24 cellular contexts compared by ENCODE assay signal in genomic region chr3:103767635-103768034, GRCh38.
"Had no signal": no experiment of that assay in that cellular context is flagged by ENCODE, and none has a peak within 500 bp of the region (broad histone marks: within the 10 kb centered on the region; RNA-seq: fewer than 3 reads in every experiment).

No MANE protein-coding gene starts in this region.

- H3K9me3 ChIP-seq: neutrophil, pancreas, sigmoid colon, thyroid gland, vagina had no signal

- DNase-seq: dorsolateral prefrontal cortex; effector CD4-positive, alpha-beta T cell; left cardiac atrium; mesenchymal stem cell; mucosa of descending colon; naive B cell; pancreas; sigmoid colon; stimulated activated CD4-positive, alpha-beta T cell treated with anti-CD3 and anti-CD28 coated beads, Interleukin-2, amount 100 ng/mL, for 24 hours; stimulated activated CD4-positive, alpha-beta T cell treated with anti-CD3 and anti-CD28 coated beads, Interleukin-4, amount 100 ng/mL, for 24 hours; stimulated activated naive CD4-positive, alpha-beta T cell treated with Interleukin-2 at 50 U/mL for 16 hours; stomach; thyroid gland; trophoblast cell had no signal

- H3K4me1 Mint-ChIP-seq: mesothelial cell of epicardium; naive B cell; neural crest cell; stimulated activated effector memory CD8-positive, alpha-beta T cell treated with anti-CD3 and anti-CD28 coated beads, Interleukin-12 subunit alpha, Interleukin-12 subunit beta, amount 100 ng/mL, for 72 hours had no signal

- H3K27ac ChIP-seq: dorsolateral prefrontal cortex, left lung, neutrophil, pancreas, right atrium auricular region, sigmoid colon, stomach, thyroid gland, vagina had no signal

- H3K4me3 Mint-ChIP-seq: mesothelial cell of epicardium; naive B cell; natural killer cell treated with Interleukin-12 subunit alpha and Interleukin-12 subunit beta and Interleukin-15 and Interleukin-18, amount 100 ng/mL, for 72 hours; neural crest cell; stimulated activated effector memory CD8-positive, alpha-beta T cell treated with anti-CD3 and anti-CD28 coated beads, Interleukin-12 subunit alpha, Interleukin-12 subunit beta, amount 100 ng/mL, for 72 hours had no signal

- H3K4me3 ChIP-seq: dorsolateral prefrontal cortex, left lung, mucosa of descending colon, pancreas, right atrium auricular region, sigmoid colon, stomach, thyroid gland, vagina had no signal

- H3K36me3 Mint-ChIP-seq: mesothelial cell of epicardium; naive B cell; natural killer cell treated with Interleukin-12 subunit alpha and Interleukin-12 subunit beta and Interleukin-15 and Interleukin-18, amount 100 ng/mL, for 72 hours; stimulated activated effector memory CD8-positive, alpha-beta T cell treated with anti-CD3 and anti-CD28 coated beads, Interleukin-12 subunit alpha, Interleukin-12 subunit beta, amount 100 ng/mL, for 72 hours had no signal

- ATAC-seq: left cardiac atrium; left lung; mucosa of descending colon; natural killer cell treated with Interleukin-12 subunit alpha and Interleukin-12 subunit beta and Interleukin-15 and Interleukin-18, amount 100 ng/mL, for 72 hours; pancreas; stimulated activated effector memory CD8-positive, alpha-beta T cell treated with anti-CD3 and anti-CD28 coated beads, Interleukin-12 subunit alpha, Interleukin-12 subunit beta, amount 100 ng/mL, for 72 hours had no signal

- H3K27ac Mint-ChIP-seq: mesothelial cell of epicardium; natural killer cell treated with Interleukin-12 subunit alpha and Interleukin-12 subunit beta and Interleukin-15 and Interleukin-18, amount 100 ng/mL, for 72 hours; stimulated activated effector memory CD8-positive, alpha-beta T cell treated with anti-CD3 and anti-CD28 coated beads, Interleukin-12 subunit alpha, Interleukin-12 subunit beta, amount 100 ng/mL, for 72 hours had no signal

- FAIRE-seq: frontal cortex, keratinocyte, pancreas had no signal

- H3K36me3 ChIP-seq: left lung, neutrophil, pancreas, right atrium auricular region, sigmoid colon, stomach, thyroid gland, vagina had no signal

- H3K27me3 Mint-ChIP-seq: naive B cell; natural killer cell treated with Interleukin-12 subunit alpha and Interleukin-12 subunit beta and Interleukin-15 and Interleukin-18, amount 100 ng/mL, for 72 hours had no signal

- H3K4me1 ChIP-seq: left lung, pancreas, right atrium auricular region, sigmoid colon, stomach, thyroid gland, vagina had no signal

- H3K27me3 ChIP-seq: dorsolateral prefrontal cortex, left lung, neutrophil, pancreas, right atrium auricular region, sigmoid colon, stomach, thyroid gland, vagina had no signal
